ENCODE assay signal across 8 cellular contexts in the genomic region with DNA sequence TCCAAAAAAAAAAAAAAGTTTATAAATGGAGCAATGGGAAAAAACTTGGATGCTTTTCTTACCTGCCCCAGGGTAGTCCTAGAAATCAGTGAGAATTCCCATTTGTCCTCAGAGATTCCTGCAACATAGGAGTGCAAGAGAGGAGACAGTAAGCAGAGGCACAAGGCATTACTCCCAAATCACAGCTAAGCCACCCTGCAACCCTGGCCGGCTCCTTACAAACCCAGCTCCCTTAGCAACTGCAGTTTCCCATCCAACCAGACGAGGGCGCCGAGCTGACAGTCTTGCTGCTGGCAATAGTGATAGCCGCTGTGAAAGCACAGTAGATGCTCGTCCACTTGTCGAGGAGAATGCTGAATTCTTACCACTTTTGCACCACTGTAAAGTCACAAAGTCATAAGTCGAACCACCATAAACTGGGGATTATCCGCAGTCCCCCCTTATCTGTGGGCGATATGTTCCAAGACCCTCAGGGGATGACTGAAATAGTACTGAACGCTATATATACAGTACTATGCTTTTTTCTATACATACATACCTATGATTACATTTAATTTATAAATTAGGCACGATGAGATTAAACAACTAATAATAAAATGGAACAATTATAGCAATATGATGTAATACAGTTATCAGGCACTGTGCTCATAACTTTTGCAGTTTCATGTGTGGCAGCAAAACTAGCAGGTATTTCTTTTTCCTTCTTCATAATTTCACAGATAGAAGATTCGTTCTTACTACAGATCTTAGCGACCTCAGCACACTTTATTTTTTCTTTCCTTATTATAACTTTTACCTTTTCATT. TPM values are rescaled to one million over a fixed set of nuclear protein-coding genes. Genes with fewer than 3 reads are reported as not detected.
DNase-seq lines count a peak whose midpoint lies in the region; ATAC-seq and TF ChIP-seq lines count a peak whose summit lies in the region.

No MANE protein-coding gene starts in this region.

- H4K20me1 ChIP-seq in Loucy (ENCODE audit: insufficient read depth, low read length, poor library complexity, severe bottlenecking): no peaks in the 10 kb centered on the region

- H3K4me3 ChIP-seq in GM12875 (ENCODE audit: low read depth, low read length): no peak overlapping the region
- peak overlapping the region; percentile 16 for H3K4me3 ChIP-seq in Loucy (ENCODE audit: low read length, poor library complexity, severe bottlenecking)
- no peak overlapping the region for H3K4me3 ChIP-seq in suprapubic skin

- TF ChIP-seq EP300 in suprapubic skin (IDR thresholded peaks at IDR 0.05): no peak

- no peak overlapping the region for H3K4me2 ChIP-seq in Loucy (ENCODE audit: low read depth, low read length, poor library complexity, severe bottlenecking)

- no peaks in the 10 kb centered on the region for H3F3A ChIP-seq in Loucy (ENCODE audit: low read depth)

- H3K9me3 ChIP-seq in Loucy (ENCODE audit: insufficient read depth, low read depth, low read length) (no peaks in the 10 kb centered on the region), suprapubic skin (no peaks in the 10 kb centered on the region)

- peaks cover 3% of the 10 kb centered on the region; the same call in 1 of the 2 replicates for H3K79me2 ChIP-seq in Loucy (ENCODE audit: insufficient read depth, low read length)

- no peaks in the 10 kb centered on the region for H3K9me2 ChIP-seq in Loucy (replicated peaks; ENCODE audit: low read depth, low read length)

- TF ChIP-seq CTCF in GM12875 (IDR thresholded peaks at IDR 0.05; ENCODE audit: borderline replicate concordance, insufficient read depth, low read depth, low read length): peak; percentile 97
- TF ChIP-seq CTCF in Loucy (conservative IDR thresholded peaks at IDR 0.05; ENCODE audit: low read length): peak; percentile 94
- TF ChIP-seq CTCF in suprapubic skin (IDR thresholded peaks at IDR 0.05): peak; percentile 82 to 92

- H3K9ac ChIP-seq in Loucy (ENCODE audit: low read depth, low read length, poor library complexity, severe bottlenecking): peak overlapping the region; percentile 25

- 0 out of 2 replicates have a peak overlapping the region, but pooled peaks have one; percentile 44 for H2AFZ ChIP-seq in Loucy (ENCODE audit: low read length)

- H3K27me3 ChIP-seq in Loucy (ENCODE audit: insufficient read depth, low read length, poor library complexity, severe bottlenecking) (no peaks in the 10 kb centered on the region), suprapubic skin (no peaks in the 10 kb centered on the region)

- H3K27ac ChIP-seq in suprapubic skin: no peak overlapping the region

- 12% methylated on average over 14 of the region's 14 CpGs for WGBS in suprapubic skin

- ATAC-seq in HG03565 (IDR thresholded peaks at IDR 0.05; ENCODE audit: unreplicated experiment): no peak

- no peaks in the 10 kb centered on the region for H3K36me3 ChIP-seq in Loucy (ENCODE audit: insufficient read depth, low read length)
- H3K36me3 ChIP-seq in suprapubic skin: peaks cover 15% of the 10 kb centered on the region

- DNase-seq in RPMI8226 (peak; percentile 92), activated T-helper 1 cell treated with Interleukin-2 at 50 U/mL for 16 hours (ENCODE audit: low read depth) (peak; percentile 67), fibroblast of the conjunctiva (ENCODE audit: low read depth) (peak; percentile 75), nucleus accumbens (lab: John Stamatoyannopoulos, UW) (peak in 52 of 56 donors; percentile 8 to 91 (median 56)), suprapubic skin (ENCODE audit: low spot score in 2 of 2) (peak; percentile 90 to 96)

- H3K4me1 ChIP-seq in Loucy (ENCODE audit: insufficient read depth, low read length, poor library complexity, severe bottlenecking) (no peaks in the 10 kb centered on the region), suprapubic skin (peaks cover 13% of the 10 kb centered on the region)

- TF ChIP-seq POLR2A in suprapubic skin (IDR thresholded peaks at IDR 0.05): no peak

RNA-seq across cellular contexts. Expression of gene PITHD1, which starts 6.0 kb away (rescaled TPM):
- 10 to 100 TPM; 49.4 to 93.1 (median 74.3) TPM for total RNA-seq in suprapubic skin

RNA-seq across cellular contexts. Expression of gene LYPLA2, which starts 18.7 kb away (rescaled TPM):
- total RNA-seq in suprapubic skin: 10 to 100 TPM; 52.7 to 76.9 (median 63.6) TPM

RNA-seq across cellular contexts. Expression of gene GALE, which starts 28.3 kb away (rescaled TPM):
- 10 to 100 TPM; 15.4 to 26.6 (median 16.9) TPM for total RNA-seq in suprapubic skin

RNA-seq across cellular contexts. Expression of gene ELOA, which starts 29.0 kb away (rescaled TPM):
- 10 to 100 TPM; 38.2 to 58.2 (median 42.8) TPM for total RNA-seq in suprapubic skin

RNA-seq across cellular contexts. Expression of gene HMGCL, which starts 53.0 kb away (rescaled TPM):
- 10 to 100 TPM; 17.7 to 41.9 (median 29.3) TPM for total RNA-seq in suprapubic skin
